9 cellular contexts compared by ENCODE assay signal in the genomic region with DNA sequence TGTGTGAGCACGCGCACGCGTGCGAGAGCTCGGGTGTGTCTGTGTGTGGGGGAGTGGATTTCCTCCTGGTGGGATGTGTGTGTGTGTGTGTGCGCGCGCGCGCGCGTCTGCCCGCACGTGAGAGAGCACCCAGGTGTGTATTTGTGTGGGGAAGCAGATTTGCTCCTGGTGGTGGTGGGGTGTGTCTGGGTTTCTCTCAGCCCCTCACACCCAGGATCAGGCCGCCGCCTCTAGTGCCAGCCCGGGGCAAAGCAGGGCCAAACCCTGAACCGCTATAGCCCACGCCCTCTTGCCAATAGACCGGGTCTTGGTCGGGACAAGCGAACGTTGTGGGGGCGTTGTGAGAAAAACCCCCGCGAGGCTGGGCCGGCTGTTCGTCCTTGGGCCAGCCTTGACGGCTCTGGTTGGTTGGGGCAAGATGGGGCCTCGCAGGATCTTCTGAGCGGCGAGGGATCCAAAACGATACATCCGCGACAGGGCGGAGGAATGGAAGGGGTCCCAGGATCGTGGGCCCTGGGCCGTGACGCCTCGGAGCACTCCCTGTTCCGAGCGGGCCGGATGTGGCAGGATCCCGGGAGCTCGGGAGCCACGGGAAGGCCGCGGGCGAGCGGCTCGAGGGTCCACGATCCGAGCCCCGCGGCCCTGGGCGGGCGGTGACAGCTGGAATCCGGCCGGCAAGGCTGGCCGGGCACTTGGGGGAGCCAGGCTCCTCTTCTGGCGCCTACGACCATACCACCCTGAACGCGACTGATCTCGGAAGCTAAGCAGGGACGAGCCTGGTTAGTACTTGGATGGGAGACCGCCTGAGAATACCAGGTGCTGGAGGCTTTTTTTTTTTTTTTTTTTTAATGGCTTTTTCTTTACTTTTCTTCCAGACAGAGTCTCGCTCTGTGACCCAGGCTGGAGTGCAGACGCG.
A peak's percentile ranks its signal among the peaks of the same experiment; 100 is the strongest.
DNase-seq lines count a peak whose midpoint lies in the region; ATAC-seq lines count a peak whose summit lies in the region.
"Had no signal": no experiment of that assay in that cellular context is flagged by ENCODE, and none has a peak within 500 bp of the region (broad histone marks: within the 10 kb centered on the region; RNA-seq: fewer than 3 reads in every experiment).

No MANE protein-coding gene starts in this region.

- H3K4me3 Mint-ChIP-seq in stimulated activated naive B cell treated with anti-CD40 and anti-IgM and Interleukin-4, amounts not matched to agents 10 μg/mL and 1 μg/mL and 100 μg/mL, for 72 hours: no peak overlapping the region

- peaks cover 10 to 20% of the 10 kb centered on the region in 2 donors for H3K9me3 Mint-ChIP-seq in stimulated activated naive B cell treated with anti-CD40 and anti-IgM and Interleukin-4, amounts not matched to agents 10 μg/mL and 1 μg/mL and 100 μg/mL, for 72 hours

- H3K4me1 Mint-ChIP-seq in stimulated activated naive B cell treated with anti-CD40 and anti-IgM and Interleukin-4, amounts not matched to agents 10 μg/mL and 1 μg/mL and 100 μg/mL, for 72 hours: no peaks in the 10 kb centered on the region

- H3K36me3 Mint-ChIP-seq in stimulated activated naive B cell treated with anti-CD40 and anti-IgM and Interleukin-4, amounts not matched to agents 10 μg/mL and 1 μg/mL and 100 μg/mL, for 72 hours: peaks cover 0 to 3% of the 10 kb centered on the region in 2 donors

- DNase-seq in activated naive CD4-positive, alpha-beta T cell treated with Interleukin-2 at 50 U/mL for 16 hours: peak; percentile 29
- DNase-seq in activated naive CD4-positive, alpha-beta T cell treated with anti-CD3 and anti-CD28 coated beads, Interleukin-2, amount 50 U/mL, for 16 hours: no peak
- peak; percentile 41 for DNase-seq in SK-MEL-5 (ENCODE audit: low read depth, low spot score)
- peak; percentile 27 for DNase-seq in effector CD8-positive, alpha-beta T cell (lab: John Stamatoyannopoulos, UW)
- DNase-seq in stimulated activated naive B cell treated with anti-CD40 and anti-IgM and Interleukin-4, amounts not matched to agents 10 μg/mL and 1 μg/mL and 100 μg/mL, for 72 hours: peak; percentile 8
- no peak for DNase-seq in NCI-H2029 (lab: John Stamatoyannopoulos, UW)
- DNase-seq in NCI-H1930 (lab: John Stamatoyannopoulos, UW): no peak

- H3K27ac Mint-ChIP-seq in stimulated activated naive B cell treated with anti-CD40 and anti-IgM and Interleukin-4, amounts not matched to agents 10 μg/mL and 1 μg/mL and 100 μg/mL, for 72 hours: no peak overlapping the region

- in situ Hi-C loops in SK-MEL-5 (cut with HindIII; ENCODE audit: low pct_unique_long_range_greater_than_20kb, low sequenced_read_pairs): no loop called here

- H3K27me3 Mint-ChIP-seq in stimulated activated naive B cell treated with anti-CD40 and anti-IgM and Interleukin-4, amounts not matched to agents 10 μg/mL and 1 μg/mL and 100 μg/mL, for 72 hours: peaks cover 0 to 26% of the 10 kb centered on the region in 2 donors

- ATAC-seq in stimulated activated naive B cell treated with anti-CD40 and anti-IgM and Interleukin-4, amounts not matched to agents 10 μg/mL and 1 μg/mL and 100 μg/mL, for 72 hours (replicated peaks): no peak
- ATAC-seq in GM19328 (IDR thresholded peaks at IDR 0.05; ENCODE audit: unreplicated experiment): no peak
- ATAC-seq: body of pancreas had no signal

Comparison
In these comparisons a context has a peak if more than half of its experiments do, and no peak if none do; other contexts are left out.
1. DNase-seq: peak in activated naive CD4-positive, alpha-beta T cell treated with Interleukin-2 at 50 U/mL for 16 hours (single experiment), SK-MEL-5 (single experiment), effector CD8-positive, alpha-beta T cell (single experiment) and stimulated activated naive B cell treated with anti-CD40 and anti-IgM and Interleukin-4, amounts not matched to agents 10 μg/mL and 1 μg/mL and 100 μg/mL, for 72 hours (single experiment); none in activated naive CD4-positive, alpha-beta T cell treated with anti-CD3 and anti-CD28 coated beads, Interleukin-2, amount 50 U/mL, for 16 hours (single experiment), NCI-H2029 (single experiment) and NCI-H1930 (0 of 2).